ENCODE assay signal across 18 cellular contexts in the genomic region with DNA sequence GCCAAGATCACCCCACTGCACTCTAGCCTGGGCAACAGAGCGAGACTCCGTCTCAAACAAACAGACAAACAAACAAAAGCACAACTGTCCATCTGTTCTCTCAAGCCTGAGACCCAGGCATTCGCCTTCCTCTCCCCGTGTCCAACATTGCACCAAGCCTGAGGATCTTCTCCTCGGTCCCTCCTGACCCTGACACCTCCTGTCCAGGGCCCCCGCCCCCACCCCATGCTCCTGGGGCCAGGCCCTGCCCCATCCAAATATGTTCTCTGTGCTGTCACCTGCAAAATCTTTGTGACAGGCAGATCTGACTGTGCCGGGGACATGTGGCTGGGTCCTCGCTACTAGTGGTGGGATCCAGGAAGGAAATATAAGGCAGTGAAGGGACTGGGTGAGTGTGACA. TPM values are rescaled to one million over a fixed set of nuclear protein-coding genes. Genes with fewer than 3 reads are reported as not detected.
"Had no signal": no experiment of that assay in that cellular context is flagged by ENCODE, and none has a peak within 500 bp of the region (broad histone marks: within the 10 kb centered on the region; RNA-seq: fewer than 3 reads in every experiment).

No MANE protein-coding gene starts in this region.

- H3K27ac ChIP-seq: hepatocyte, left ventricle myocardium inferior, psoas muscle, right lobe of liver, SK-N-MC, stomach, uterus had no signal

- H3K4me3 ChIP-seq: hepatocyte, left ventricle myocardium inferior, psoas muscle, right lobe of liver, SK-N-MC, stomach, uterus had no signal

- H3K4me1 Mint-ChIP-seq: activated CD4-positive, alpha-beta T cell treated with anti-CD3 and anti-CD28 coated beads for 36 hours had no signal

- H3K4me3 Mint-ChIP-seq: activated CD4-positive, alpha-beta memory T cell treated with anti-CD3 and anti-CD28 coated beads for 36 hours; activated CD4-positive, alpha-beta T cell treated with anti-CD3 and anti-CD28 coated beads for 36 hours; activated naive CD4-positive, alpha-beta T cell treated with anti-CD3 and anti-CD28 coated beads for 36 hours; activated T-helper 1 cell treated with anti-CD3 and anti-CD28 coated beads, Interleukin-12 subunit alpha, Interleukin-12 subunit beta, Interleukin-2, Interleukin-4 antibody, amounts not matched to agents 30 ng/mL and 10 ng/mL and 1 ng/mL, durations not matched to agents 14 hours and 24 hours and 36 hours; T-cell had no signal

- DNase-seq: activated CD4-positive, alpha-beta memory T cell treated with anti-CD3 and anti-CD28 coated beads for 36 hours; activated CD4-positive, alpha-beta T cell treated with anti-CD3 and anti-CD28 coated beads for 36 hours; activated naive CD4-positive, alpha-beta T cell treated with anti-CD3 and anti-CD28 coated beads for 36 hours; left ventricle myocardium inferior; psoas muscle; stimulated activated CD4-positive, alpha-beta T cell treated with anti-CD3 and anti-CD28 coated beads, Interleukin-1b, Interleukin-23, amount 100 ng/mL, for 48 hours; stomach; T1000; uterus had no signal

- H3K27ac Mint-ChIP-seq: activated CD4-positive, alpha-beta memory T cell treated with anti-CD3 and anti-CD28 coated beads for 36 hours; activated CD4-positive, alpha-beta T cell treated with anti-CD3 and anti-CD28 coated beads for 36 hours; activated naive CD4-positive, alpha-beta T cell treated with anti-CD3 and anti-CD28 coated beads for 36 hours; activated T-helper 1 cell treated with anti-CD3 and anti-CD28 coated beads, Interleukin-12 subunit alpha, Interleukin-12 subunit beta, Interleukin-2, Interleukin-4 antibody, amounts not matched to agents 30 ng/mL and 10 ng/mL and 1 ng/mL, durations not matched to agents 14 hours and 24 hours and 36 hours; T-cell had no signal

- H3K4me1 ChIP-seq: psoas muscle, right lobe of liver, stomach, uterus had no signal

- H3K36me3 ChIP-seq: left ventricle myocardium inferior, right lobe of liver, stomach, uterus had no signal

- H3K9me3 ChIP-seq: left ventricle myocardium inferior, psoas muscle, right lobe of liver, stomach, uterus had no signal

- H3K27me3 ChIP-seq: right lobe of liver, uterus had no signal

- FAIRE-seq: astrocyte, colon, keratinocyte had no signal

- ATAC-seq: activated CD4-positive, alpha-beta T cell treated with anti-CD3 and anti-CD28 coated beads for 36 hours; esophagus mucosa; psoas muscle; right lobe of liver; T-cell had no signal

- H3K36me3 Mint-ChIP-seq: activated CD4-positive, alpha-beta memory T cell treated with anti-CD3 and anti-CD28 coated beads for 36 hours; T-cell had no signal

- H3K9me3 Mint-ChIP-seq: activated CD4-positive, alpha-beta memory T cell treated with anti-CD3 and anti-CD28 coated beads for 36 hours; activated naive CD4-positive, alpha-beta T cell treated with anti-CD3 and anti-CD28 coated beads for 36 hours; activated T-helper 1 cell treated with anti-CD3 and anti-CD28 coated beads, Interleukin-12 subunit alpha, Interleukin-12 subunit beta, Interleukin-2, Interleukin-4 antibody, amounts not matched to agents 30 ng/mL and 10 ng/mL and 1 ng/mL, durations not matched to agents 14 hours and 24 hours and 36 hours; T-cell had no signal

RNA-seq across cellular contexts. Expression of a gene that starts 33.4 kb away (rescaled TPM):
- total RNA-seq: activated CD4-positive, alpha-beta memory T cell treated with anti-CD3 and anti-CD28 coated beads for 36 hours; activated CD4-positive, alpha-beta T cell treated with anti-CD3 and anti-CD28 coated beads for 36 hours; activated naive CD4-positive, alpha-beta T cell treated with anti-CD3 and anti-CD28 coated beads for 36 hours; activated T-helper 1 cell treated with anti-CD3 and anti-CD28 coated beads, Interleukin-12 subunit alpha, Interleukin-12 subunit beta, Interleukin-2, Interleukin-4 antibody, amounts not matched to agents 30 ng/mL and 10 ng/mL and 1 ng/mL, durations not matched to agents 14 hours and 24 hours and 36 hours; esophagus mucosa; left ventricle myocardium inferior; right lobe of liver; T-cell had no signal
- polyA plus RNA-seq: keratinocyte had no signal
